In the genomic region with DNA sequence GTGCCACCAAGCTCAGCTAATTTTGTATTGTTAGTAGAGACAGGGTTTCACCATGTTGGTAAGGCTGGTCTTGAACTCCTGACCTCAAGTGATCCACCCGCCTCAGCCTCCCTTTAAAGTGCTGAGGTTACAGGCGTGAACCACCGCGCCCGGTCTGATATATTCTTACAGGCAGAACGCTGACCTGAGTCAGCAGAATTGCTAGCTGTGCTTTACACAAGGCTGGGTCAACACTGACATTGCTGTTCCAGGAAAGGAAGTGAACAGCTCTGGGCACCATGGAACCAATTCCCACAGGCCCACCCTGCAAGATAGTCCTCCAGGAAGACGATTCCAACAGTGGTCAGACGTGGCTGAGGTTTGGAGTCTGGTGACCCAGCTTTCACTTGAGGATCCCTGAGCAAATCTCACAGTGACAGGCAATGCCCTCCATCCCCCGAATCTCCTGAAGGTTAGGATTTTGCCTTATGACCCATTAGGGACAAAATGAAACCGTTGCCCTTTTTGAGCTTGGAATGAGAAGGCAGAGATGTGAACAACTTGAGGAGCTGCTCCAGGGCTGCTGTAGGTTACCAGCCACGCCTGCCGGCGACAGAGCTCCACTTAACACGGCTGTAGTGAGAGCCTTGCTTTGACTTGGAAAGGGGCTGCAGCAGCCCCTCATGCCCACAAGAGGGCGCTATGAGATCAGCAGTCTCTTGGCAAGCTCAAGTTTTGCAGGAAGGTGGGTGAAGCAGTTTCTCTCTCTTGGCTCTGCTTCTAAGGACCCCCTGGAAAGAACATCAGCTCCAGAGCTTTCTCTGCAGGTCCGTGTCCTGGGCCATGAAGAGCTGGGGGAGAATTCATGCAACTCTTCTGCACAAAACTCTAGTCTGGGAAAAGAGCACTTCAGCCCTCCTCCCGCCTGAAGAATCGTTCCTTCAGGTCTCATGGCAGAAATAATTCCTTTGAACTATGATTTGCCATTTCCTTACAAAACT, we compare ENCODE assay signal across 8 cellular contexts.
DNase-seq lines count a peak whose midpoint lies in the region; ATAC-seq, FAIRE-seq and TF ChIP-seq lines count a peak whose summit lies in the region.

No MANE protein-coding gene starts in this region.

- ATAC-seq in A549 (peak; percentile 75 to 91), naive B cell (ENCODE audit: low read depth in 2 of 2) (peak; percentile 61 to 76)

- peaks cover 4 to 17% (median 6%) of the 10 kb centered on the region in 3 donors for H3K27me3 Mint-ChIP-seq in naive B cell

- no peaks in the 10 kb centered on the region for H3K79me2 ChIP-seq in OCI-LY3 (ENCODE audit: low read length)

- H3K4me3 ChIP-seq in A549: no peak overlapping the region
- peak overlapping the region; percentile 59 for H3K4me3 ChIP-seq in OCI-LY3 (ENCODE audit: low read length)
- peak overlapping the region in 1 of 4 donors; percentile 14 for H3K4me3 ChIP-seq in esophagus muscularis mucosa

- no peak overlapping the region for H3K4me3 Mint-ChIP-seq in naive B cell

- intact Hi-C loops in esophagus muscularis mucosa (cut with DNase I): loop anchor here (2.0 to 10.0 kb wide), 2 partner anchors 109 to 275 kb away; a partner anchor contains a TSS

- no peaks in the 10 kb centered on the region for H3K9me3 Mint-ChIP-seq in naive B cell

- TF ChIP-seq RAD21 in A549 (conservative IDR thresholded peaks at IDR 0.05 in 1 of 2, IDR thresholded peaks at IDR 0.05 in 1 of 2): peak; percentile 86 to 88

- no peak overlapping the region for H3K27ac Mint-ChIP-seq in naive B cell

- H3K9ac ChIP-seq in OCI-LY3 (ENCODE audit: low read length): no peak overlapping the region

- peak; percentile 93 for TF ChIP-seq CTCF in A549 (IDR thresholded peaks at IDR 0.05)
- TF ChIP-seq CTCF in OCI-LY3 (IDR thresholded peaks at IDR 0.05; ENCODE audit: low read depth, low read length): peak; percentile 98
- TF ChIP-seq CTCF in esophagus muscularis mucosa (IDR thresholded peaks at IDR 0.05): peak in 2 of 3 experiments; percentile 92 to 94

- H3K36me3 Mint-ChIP-seq in naive B cell: no peaks in the 10 kb centered on the region

- DNase-seq in A549 (ENCODE audit: low read depth in 1 of 2, low spot score in 1 of 2) (peak; percentile 70 to 80), GM18507 (ENCODE audit: extremely low spot score, insufficient read length, low read depth) (peak; percentile 65), KBM-7 (peak; percentile 84), activated T-cell treated with anti-CD3 and anti-CD28 coated beads for 4 hours (peak; percentile 49), esophagus muscularis mucosa (ENCODE audit: extremely low spot score) (peak; percentile 93), naive B cell (peak; percentile 51)
- peak; percentile 31 for DNase-seq in stimulated activated CD8-positive, alpha-beta memory T cell treated with anti-CD3 and anti-CD28 coated beads, Interleukin-7, amount 100 ng/mL, for 24 hours (ENCODE audit: low read depth)

- H3K4me1 ChIP-seq in A549 (peaks cover 35% of the 10 kb centered on the region), OCI-LY3 (ENCODE audit: low read length) (peaks cover 4% of the 10 kb centered on the region; the same call in 1 of the 2 replicates), esophagus muscularis mucosa (peaks cover 43 to 58% (median 56%) of the 10 kb centered on the region in 4 donors)

- no peaks in the 10 kb centered on the region for H4K20me1 ChIP-seq in OCI-LY3 (ENCODE audit: insufficient read depth, low read length)

- peak overlapping the region; percentile 55 for H3K4me2 ChIP-seq in A549
- H3K4me2 ChIP-seq in OCI-LY3 (ENCODE audit: low read length): peak overlapping the region; percentile 79

- in situ Hi-C loops in KBM-7 (cut with MboI; ENCODE audit: low pct_unique_long_range_greater_than_20kb, low sequenced_read_pairs): no loop called here

- POLR2A ChIA-PET in A549 (lab: Yijun Ruan, JAX): interaction anchor here (0.9 to 2.2 kb wide), 3 partner anchors 252 to 323 kb away, joined by 3 to 7 read pairs (median 3); a partner anchor contains a TSS

- H3K27ac ChIP-seq in A549: peak overlapping the region; percentile 60 to 70; a peak in 4 of 6 replicates
- H3K27ac ChIP-seq in OCI-LY3 (ENCODE audit: low read length): no peak overlapping the region
- peak overlapping the region; percentile 81 to 86 (median 83) for H3K27ac ChIP-seq in esophagus muscularis mucosa (replicated peaks in 1 of 4)

- H3K27me3 ChIP-seq in OCI-LY3 (ENCODE audit: low read depth, low read length): peaks cover 24% of the 10 kb centered on the region
- H3K27me3 ChIP-seq in esophagus muscularis mucosa: no peaks in the 10 kb centered on the region

- no peaks in the 10 kb centered on the region for H3K4me1 Mint-ChIP-seq in naive B cell

- no peaks in the 10 kb centered on the region for H3K9me3 ChIP-seq in A549
- H3K9me3 ChIP-seq in OCI-LY3 (ENCODE audit: insufficient read depth, low read length): no peaks in the 10 kb centered on the region
- H3K9me3 ChIP-seq in esophagus muscularis mucosa: no peaks in the 10 kb centered on the region

- FAIRE-seq in A549 (lab: Jason Lieb, UNC) (no peak), GM18507 (lab: Jason Lieb, UNC) (peak; percentile 68)

- H3K36me3 ChIP-seq in OCI-LY3 (replicated peaks; ENCODE audit: low read depth, low read length) (no peaks in the 10 kb centered on the region), esophagus muscularis mucosa (no peaks in the 10 kb centered on the region)

- TF ChIP-seq EP300 in A549 (IDR thresholded peaks at IDR 0.05) (no peak), esophagus muscularis mucosa (IDR thresholded peaks at IDR 0.05) (no peak)

- no peak for TF ChIP-seq POLR2A in A549 (IDR thresholded peaks at IDR 0.05; ENCODE audit: low read length)
- TF ChIP-seq POLR2A in esophagus muscularis mucosa (IDR thresholded peaks at IDR 0.05; ENCODE audit: low read depth): no peak

- 41% methylated on average over 18 of the region's 18 CpGs for WGBS in A549 (ENCODE audit: missing lambda C conversion rate)
- 39% methylated on average over 13 of the region's 18 CpGs for WGBS in esophagus muscularis mucosa

- CTCF ChIA-PET in A549 (lab: Yijun Ruan, JAX): interaction anchor here (0.6 to 6.3 kb wide), 78 partner anchors 9 to 876 kb away, joined by 3 to 60 read pairs (median 5); no protein-coding TSS in a partner anchor

- peak overlapping the region; percentile 84 for H2AFZ ChIP-seq in OCI-LY3 (ENCODE audit: low read depth, low read length)

TF ChIP-seq in A549, 52 proteins besides CTCF, POLR2A, EP300 and RAD21:
- no peak for TF ChIP-seq KDM5A (IDR thresholded peaks at IDR 0.05)
- TF ChIP-seq SMC3 (IDR thresholded peaks at IDR 0.05): peak; percentile 56
- TF ChIP-seq, protein P1, sequence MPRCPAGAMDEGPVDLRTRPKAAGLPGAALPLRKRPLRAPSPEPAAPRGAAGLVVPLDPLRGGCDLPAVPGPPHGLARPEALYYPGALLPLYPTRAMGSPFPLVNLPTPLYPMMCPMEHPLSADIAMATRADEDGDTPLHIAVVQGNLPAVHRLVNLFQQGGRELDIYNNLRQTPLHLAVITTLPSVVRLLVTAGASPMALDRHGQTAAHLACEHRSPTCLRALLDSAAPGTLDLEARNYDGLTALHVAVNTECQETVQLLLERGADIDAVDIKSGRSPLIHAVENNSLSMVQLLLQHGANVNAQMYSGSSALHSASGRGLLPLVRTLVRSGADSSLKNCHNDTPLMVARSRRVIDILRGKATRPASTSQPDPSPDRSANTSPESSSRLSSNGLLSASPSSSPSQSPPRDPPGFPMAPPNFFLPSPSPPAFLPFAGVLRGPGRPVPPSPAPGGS (IDR thresholded peaks at IDR 0.05): no peak
- TF ChIP-seq EHMT2 (IDR thresholded peaks at IDR 0.05; ENCODE audit: low read depth): no peak
- TF ChIP-seq, protein P2, sequence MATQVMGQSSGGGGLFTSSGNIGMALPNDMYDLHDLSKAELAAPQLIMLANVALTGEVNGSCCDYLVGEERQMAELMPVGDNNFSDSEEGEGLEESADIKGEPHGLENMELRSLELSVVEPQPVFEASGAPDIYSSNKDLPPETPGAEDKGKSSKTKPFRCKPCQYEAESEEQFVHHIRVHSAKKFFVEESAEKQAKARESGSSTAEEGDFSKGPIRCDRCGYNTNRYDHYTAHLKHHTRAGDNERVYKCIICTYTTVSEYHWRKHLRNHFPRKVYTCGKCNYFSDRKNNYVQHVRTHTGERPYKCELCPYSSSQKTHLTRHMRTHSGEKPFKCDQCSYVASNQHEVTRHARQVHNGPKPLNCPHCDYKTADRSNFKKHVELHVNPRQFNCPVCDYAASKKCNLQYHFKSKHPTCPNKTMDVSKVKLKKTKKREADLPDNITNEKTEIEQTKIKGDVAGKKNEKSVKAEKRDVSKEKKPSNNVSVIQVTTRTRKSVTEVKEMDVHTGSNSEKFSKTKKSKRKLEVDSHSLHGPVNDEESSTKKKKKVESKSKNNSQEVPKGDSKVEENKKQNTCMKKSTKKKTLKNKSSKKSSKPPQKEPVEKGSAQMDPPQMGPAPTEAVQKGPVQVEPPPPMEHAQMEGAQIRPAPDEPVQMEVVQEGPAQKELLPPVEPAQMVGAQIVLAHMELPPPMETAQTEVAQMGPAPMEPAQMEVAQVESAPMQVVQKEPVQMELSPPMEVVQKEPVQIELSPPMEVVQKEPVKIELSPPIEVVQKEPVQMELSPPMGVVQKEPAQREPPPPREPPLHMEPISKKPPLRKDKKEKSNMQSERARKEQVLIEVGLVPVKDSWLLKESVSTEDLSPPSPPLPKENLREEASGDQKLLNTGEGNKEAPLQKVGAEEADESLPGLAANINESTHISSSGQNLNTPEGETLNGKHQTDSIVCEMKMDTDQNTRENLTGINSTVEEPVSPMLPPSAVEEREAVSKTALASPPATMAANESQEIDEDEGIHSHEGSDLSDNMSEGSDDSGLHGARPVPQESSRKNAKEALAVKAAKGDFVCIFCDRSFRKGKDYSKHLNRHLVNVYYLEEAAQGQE (IDR thresholded peaks at IDR 0.05): no peak
- peak; percentile 86 for TF ChIP-seq MAFK (IDR thresholded peaks at IDR 0.05; ENCODE audit: partially characterized antibody)
- TF ChIP-seq, protein P3, sequence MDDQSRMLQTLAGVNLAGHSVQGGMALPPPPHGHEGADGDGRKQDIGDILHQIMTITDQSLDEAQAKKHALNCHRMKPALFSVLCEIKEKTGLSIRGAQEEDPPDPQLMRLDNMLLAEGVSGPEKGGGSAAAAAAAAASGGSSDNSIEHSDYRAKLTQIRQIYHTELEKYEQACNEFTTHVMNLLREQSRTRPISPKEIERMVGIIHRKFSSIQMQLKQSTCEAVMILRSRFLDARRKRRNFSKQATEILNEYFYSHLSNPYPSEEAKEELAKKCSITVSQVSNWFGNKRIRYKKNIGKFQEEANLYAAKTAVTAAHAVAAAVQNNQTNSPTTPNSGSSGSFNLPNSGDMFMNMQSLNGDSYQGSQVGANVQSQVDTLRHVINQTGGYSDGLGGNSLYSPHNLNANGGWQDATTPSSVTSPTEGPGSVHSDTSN (IDR thresholded peaks at IDR 0.05): no peak
- TF ChIP-seq RARB (CRISPR knock-in tag; IDR thresholded peaks at IDR 0.05): no peak
- no peak for TF ChIP-seq MAZ (IDR thresholded peaks at IDR 0.05; ENCODE audit: borderline replicate concordance, low read depth, low read length)
- TF ChIP-seq NPAS2 (CRISPR knock-in tag; IDR thresholded peaks at IDR 0.05; ENCODE audit: borderline replicate concordance): no peak
TF ChIP-seq in A549: peak in this region for 2.

Comparison
In these comparisons a context has a peak if more than half of its experiments do, and no peak if none do; other contexts are left out.
1. DNase-seq: peak in every context shown above with its lines; median percentile 93 in esophagus muscularis mucosa; 84 in KBM-7; 75 in A549; 65 in GM18507; 51 in naive B cell; 49 in activated T-cell treated with anti-CD3 and anti-CD28 coated beads for 4 hours; 31 in stimulated activated CD8-positive, alpha-beta memory T cell treated with anti-CD3 and anti-CD28 coated beads, Interleukin-7, amount 100 ng/mL, for 24 hours.